Comparison of ENCODE assay signal across 8 cellular contexts in genomic region chr12:55930771-55931316, GRCh38. TPM values are rescaled to one million over a fixed set of nuclear protein-coding genes. Genes with fewer than 3 reads are reported as not detected.
DNase-seq lines count a peak whose midpoint lies in the region; ATAC-seq and TF ChIP-seq lines count a peak whose summit lies in the region.

DGKA (plus strand) TSS chr12:55931162; CDS start chr12:55936504, 5,342 bp downstream.

- H3F3A ChIP-seq in SK-N-SH (replicated peaks; ENCODE audit: insufficient read depth) = peaks cover 31% of the 10 kb centered on the region

- H3K4me3 Mint-ChIP-seq in activated naive CD8-positive, alpha-beta T cell = peak within 1 kb of the TSS; percentile 100
- H3K4me3 Mint-ChIP-seq in progenitor cell of endocrine pancreas (ENCODE audit: low read depth) = peak within 1 kb of the TSS; percentile 81

- peak within 1 kb of the TSS; percentile 99 for H3K27ac Mint-ChIP-seq in activated naive CD8-positive, alpha-beta T cell
- H3K27ac Mint-ChIP-seq in progenitor cell of endocrine pancreas = peak within 1 kb of the TSS; percentile 81

- POLR2A ChIA-PET in SK-N-SH (lab: Yijun Ruan, JAX) = interaction anchor here (1.1 to 2.2 kb wide), 4 partner anchors 43 to 193 kb away, joined by 3 to 8 read pairs (median 4); partner anchors contain the start of genes ORMDL2, RAB5B and SARNP

- H3K9me2 ChIP-seq in Karpas-422 (replicated peaks; ENCODE audit: insufficient read depth, low read length) (no peaks in the 10 kb centered on the region), SK-N-SH (no peaks in the 10 kb centered on the region)

- H3K36me3 ChIP-seq in GM06990 (ENCODE audit: control insufficient read depth, insufficient read depth, low read length) (no peaks in the 10 kb centered on the region; the same call in 1 of the 2 replicates), Karpas-422 (ENCODE audit: insufficient read depth, low read length) (no peaks in the 10 kb centered on the region), SK-N-SH (replicated peaks in 1 of 2; ENCODE audit: control insufficient read depth in 1 of 2, insufficient read depth in 2 of 2, low read length in 1 of 2) (no peaks in the 10 kb centered on the region), heart left ventricle (no peaks in the 10 kb centered on the region)

- H3K27me3 ChIP-seq in GM06990 (replicated peaks; ENCODE audit: control insufficient read depth, insufficient read depth, low read length) (no peaks in the 10 kb centered on the region), Karpas-422 (ENCODE audit: low read length) (no peaks in the 10 kb centered on the region), SK-N-SH (ENCODE audit: insufficient read depth) (no peaks in the 10 kb centered on the region), heart left ventricle (no peaks in the 10 kb centered on the region)

- no peaks in the 10 kb centered on the region for H3K9me3 Mint-ChIP-seq in activated naive CD8-positive, alpha-beta T cell (ENCODE audit: low read depth)
- no peaks in the 10 kb centered on the region for H3K9me3 Mint-ChIP-seq in progenitor cell of endocrine pancreas (ENCODE audit: low read depth)

- H2AFZ ChIP-seq in Karpas-422 (ENCODE audit: low read length) = peak within 1 kb of the TSS; percentile 60
- H2AFZ ChIP-seq in SK-N-SH (ENCODE audit: low read depth) = peak within 1 kb of the TSS; percentile 73

- H3K79me2 ChIP-seq in Karpas-422 (ENCODE audit: low read length) = peaks cover 42% of the 10 kb centered on the region
- peaks cover 57% of the 10 kb centered on the region for H3K79me2 ChIP-seq in SK-N-SH (ENCODE audit: insufficient read depth)

- H3K4me1 ChIP-seq in Karpas-422 (ENCODE audit: low read length) (peaks cover 55% of the 10 kb centered on the region), SK-N-SH (ENCODE audit: control insufficient read depth in 1 of 2, insufficient read depth in 2 of 2, low read depth in 1 of 2, low read length in 1 of 2) (peaks cover 21 to 33% of the 10 kb centered on the region in 2 experiments; a peak in 3 of 4 replicates), heart left ventricle (peaks cover 0 to 65% (median 37%) of the 10 kb centered on the region in 12 donors)

- no peaks in the 10 kb centered on the region for H3K9me3 ChIP-seq in Karpas-422 (ENCODE audit: low read length)
- H3K9me3 ChIP-seq in SK-N-SH = no peaks in the 10 kb centered on the region
- H3K9me3 ChIP-seq in heart left ventricle = no peaks in the 10 kb centered on the region

- TF ChIP-seq POLR2A in heart left ventricle (IDR thresholded peaks at IDR 0.05) = no peak

- 39% methylated on average over 3 of the region's 3 CpGs for WGBS in SK-N-SH (ENCODE audit: low lambda C conversion rate)
- WGBS in heart left ventricle, 4 donors = 37 to 50% (median 41%) methylated on average over 3 of the region's 3 CpGs

- H3K4me3 ChIP-seq in GM06990 (replicated peaks; ENCODE audit: low read depth, low read length) (peak within 1 kb of the TSS; percentile 92), Karpas-422 (ENCODE audit: low read length) (peak within 1 kb of the TSS; percentile 94), SK-N-SH (ENCODE audit: low read depth in 2 of 2, low read length in 1 of 2) (peak within 1 kb of the TSS; percentile 64 to 72), heart left ventricle (peak within 1 kb of the TSS; percentile 62 to 88 (median 74))

- peaks cover 62% of the 10 kb centered on the region for H3K4me1 Mint-ChIP-seq in activated naive CD8-positive, alpha-beta T cell (ENCODE audit: low read depth)
- peaks cover 22% of the 10 kb centered on the region for H3K4me1 Mint-ChIP-seq in progenitor cell of endocrine pancreas (ENCODE audit: low read depth)

- no peak for TF ChIP-seq EP300 in SK-N-SH (IDR thresholded peaks at IDR 0.05; ENCODE audit: borderline replicate concordance in 1 of 2, low read depth in 1 of 2, low read length in 1 of 2)

- CTCF ChIA-PET in SK-N-SH (lab: Yijun Ruan, JAX) = interaction anchor here (0.6 to 6.4 kb wide), 23 partner anchors 8 to 1895 kb away, joined by 3 to 51 read pairs (median 3); partner anchors contain the start of genes DNAJC14, MMP19 and SARNP

- TF ChIP-seq CTCF in GM06990 (IDR thresholded peaks at IDR 0.05; ENCODE audit: insufficient read depth, low read length, poor library complexity, severe bottlenecking) (peak; percentile 75), SK-N-SH (IDR thresholded peaks at IDR 0.05) (peak; percentile 76), heart left ventricle (IDR thresholded peaks at IDR 0.05) (peak in 11 of 12 donors; percentile 26 to 66 (median 45)), progenitor cell of endocrine pancreas (IDR thresholded peaks at IDR 0.05; ENCODE audit: unreplicated experiment) (peak; percentile 62)

- TF ChIP-seq RAD21 in SK-N-SH (IDR thresholded peaks at IDR 0.05; ENCODE audit: low read length) = peak; percentile 61

- H3K27ac ChIP-seq in Karpas-422 (ENCODE audit: low read length) (peak within 1 kb of the TSS; percentile 96), SK-N-SH (ENCODE audit: low read depth in 2 of 2, low read length in 1 of 2) (peak within 1 kb of the TSS; percentile 79 to 80), heart left ventricle (peak within 1 kb of the TSS in 11 of 12 donors; percentile 37 to 98 (median 75))

- H4K20me1 ChIP-seq in Karpas-422 (ENCODE audit: insufficient read depth, low read depth, low read length) (no peaks in the 10 kb centered on the region; the same call in 1 of the 2 replicates), SK-N-SH (ENCODE audit: insufficient read depth) (no peaks in the 10 kb centered on the region)

- peak within 1 kb of the TSS; percentile 92 for H3K9ac ChIP-seq in Karpas-422 (ENCODE audit: low read length)
- H3K9ac ChIP-seq in SK-N-SH = peak within 1 kb of the TSS; percentile 69

- DNase-seq in GM06990 (ENCODE audit: extremely low read depth, insufficient read length) = peak; percentile 53
- DNase-seq in Karpas-422 = peak; percentile 84
- DNase-seq in SK-N-SH = peak; percentile 74
- DNase-seq in heart left ventricle = peak in 2 of 5 donors; percentile 30 to 41
- DNase-seq in progenitor cell of endocrine pancreas (ENCODE audit: low spot score, unreplicated experiment) = no peak
- peak; percentile 57 for DNase-seq in ureter (ENCODE audit: low spot score)

- no peaks in the 10 kb centered on the region for H3K27me3 Mint-ChIP-seq in activated naive CD8-positive, alpha-beta T cell
- peaks cover 41% of the 10 kb centered on the region for H3K27me3 Mint-ChIP-seq in progenitor cell of endocrine pancreas

- ATAC-seq in heart left ventricle (peak in 3 of 4 donors; percentile 2 to 10 (median 8)), GM18858 (IDR thresholded peaks at IDR 0.05; ENCODE audit: unreplicated experiment) (no peak)

- intact Hi-C loops in heart left ventricle (cut with DNase I) = loop anchor here in 3 of 10 donors (5.0 kb wide), 2 partner anchors 36 to 41 kb away; partner anchors contain the start of genes CDK2 (in 2 of the 3), PMEL (in 2 of the 3) and RAB5B (in 1 of the 3)

- peaks cover 9% of the 10 kb centered on the region for H3K36me3 Mint-ChIP-seq in activated naive CD8-positive, alpha-beta T cell
- H3K36me3 Mint-ChIP-seq in progenitor cell of endocrine pancreas (ENCODE audit: insufficient read depth) = no peaks in the 10 kb centered on the region

- H3K4me2 ChIP-seq in Karpas-422 (ENCODE audit: low read depth, low read length, poor library complexity, severe bottlenecking) (peak within 1 kb of the TSS; percentile 99), SK-N-SH (peak within 1 kb of the TSS; percentile 90)

TF ChIP-seq in SK-N-SH, 30 proteins besides CTCF, POLR2A, EP300 and RAD21:
- peak; percentile 25; the same call in 1 of the 2 replicates for TF ChIP-seq PBX3 (IDR thresholded peaks at IDR 0.05)
- TF ChIP-seq CHD2 (IDR thresholded peaks at IDR 0.05; ENCODE audit: low read length, partially characterized antibody) = peak; percentile 39
- no peak for TF ChIP-seq MEF2A (IDR thresholded peaks at IDR 0.05; ENCODE audit: borderline replicate concordance, low read depth)
- TF ChIP-seq SIN3A (IDR thresholded peaks at IDR 0.05; ENCODE audit: borderline replicate concordance, low read depth, low read length) = no peak
- TF ChIP-seq TCF12 (IDR thresholded peaks at IDR 0.05) = peak; percentile 42
- peak; percentile 28; the same call in 1 of the 2 replicates for TF ChIP-seq SMC3 (IDR thresholded peaks at IDR 0.05; ENCODE audit: low read depth, low read length)
- TF ChIP-seq NRF1 (IDR thresholded peaks at IDR 0.05; ENCODE audit: low read depth, low read length) = no peak

RNA-seq across cellular contexts. Expression of gene DGKA, which starts in this region (rescaled TPM):
- 70.4 and 88.5 TPM in 2 replicates for total RNA-seq in Karpas-422 (2014; rRNA removed; shearing (Covaris generic); ENCODE audit: low replicate concordance)
- polyA plus RNA-seq in SK-N-SH (2012; rRNA removed) (74.6 and 75.9 TPM in 2 replicates), heart left ventricle (1 to 10 TPM; 7.6 to 7.8 TPM)
- 47.2 and 52.0 TPM in 2 replicates for polyA plus RNA-seq in SK-N-SH (2012; cell fraction: cytosol; rRNA removed)
- 213 and 244 TPM in 2 replicates for polyA plus RNA-seq in SK-N-SH (2012; cell fraction: nucleus; rRNA removed)
- total RNA-seq in heart left ventricle (10 to 100 TPM in 4 of 9 donors, 1 to 10 TPM in 5; 5.3 to 27.8 (median 9.6) TPM), progenitor cell of endocrine pancreas (10.2 and 16.8 TPM in 2 replicates), ureter (155 TPM)
